ENCODE assay signal across 20 cellular contexts in the genomic region with DNA sequence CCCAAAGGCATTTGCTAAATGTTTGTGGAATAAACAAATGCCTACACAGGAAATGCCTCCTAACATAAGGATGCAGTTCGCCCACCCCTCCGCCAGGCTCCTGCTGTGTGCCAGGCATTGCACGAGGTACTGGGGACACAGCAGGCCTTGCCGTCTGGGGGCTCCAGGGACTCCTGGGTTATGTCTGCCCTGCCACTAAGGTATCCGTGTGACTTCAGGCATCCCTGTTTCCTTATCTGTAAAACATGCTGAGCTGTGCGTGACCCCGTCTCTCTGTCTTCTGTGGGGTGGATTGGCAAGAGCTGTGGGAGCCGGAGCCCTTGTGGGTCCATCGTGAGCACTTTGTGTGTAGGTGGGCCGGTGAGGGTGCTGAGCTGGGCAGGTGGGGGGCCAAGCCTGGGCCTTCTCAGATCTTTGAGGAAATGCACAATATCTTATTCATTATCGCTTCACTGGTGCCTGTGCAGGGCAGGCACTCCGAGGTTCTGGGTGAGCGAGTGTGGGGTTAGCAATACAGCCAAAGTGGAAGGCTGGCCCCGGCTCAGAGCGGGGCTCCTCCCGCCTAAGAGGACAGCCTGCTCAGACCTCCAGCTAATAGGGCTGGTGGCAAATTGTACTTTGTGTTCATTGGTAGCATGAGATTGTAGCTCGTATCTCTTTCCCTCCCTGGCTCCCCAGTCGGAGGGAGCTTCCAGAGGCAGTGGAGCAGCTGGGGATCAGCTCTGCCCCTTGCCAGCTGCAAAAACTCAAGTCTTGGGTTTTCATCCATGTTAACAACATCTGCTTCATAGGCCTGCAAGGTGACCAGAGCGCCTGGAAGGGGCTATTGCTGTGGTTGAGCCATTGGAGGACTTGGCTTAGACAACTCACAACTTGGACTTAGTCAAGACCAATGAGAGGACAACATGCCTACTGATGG.
A peak's percentile ranks its signal among the peaks of the same experiment; 100 is the strongest.
DNase-seq lines count a peak whose midpoint lies in the region; ATAC-seq and TF ChIP-seq lines count a peak whose summit lies in the region.
"Had no signal": no experiment of that assay in that cellular context is flagged by ENCODE, and none has a peak within 500 bp of the region (broad histone marks: within the 10 kb centered on the region; RNA-seq: fewer than 3 reads in every experiment).

No MANE protein-coding gene starts in this region.

- peaks cover 75% of the 10 kb centered on the region for H3K4me1 Mint-ChIP-seq in neural crest cell
- H3K4me1 Mint-ChIP-seq: activated CD8-positive, alpha-beta memory T cell treated with anti-CD3 and anti-CD28 coated beads, Interleukin-2, amount 10 ng/mL, durations not matched to agents 7 days and 5 days; CD4-positive, alpha-beta memory T cell had no signal

- H3K4me1 ChIP-seq in NT2/D1 (ENCODE audit: insufficient read depth, insufficient read length), result peaks cover 48% of the 10 kb centered on the region

- no peaks in the 10 kb centered on the region for H3K27me3 Mint-ChIP-seq in neural crest cell (ENCODE audit: low read depth)

- no peak for TF ChIP-seq POLR2A in lower leg skin (IDR thresholded peaks at IDR 0.05)

- intact Hi-C loops in lower leg skin (cut with DNase I; ENCODE audit: low total_unique reads), result no loop called here

- H3K36me3 Mint-ChIP-seq in neural crest cell (ENCODE audit: low read depth), result no peaks in the 10 kb centered on the region
- H3K36me3 Mint-ChIP-seq: activated CD8-positive, alpha-beta memory T cell treated with anti-CD3 and anti-CD28 coated beads, Interleukin-2, amount 10 ng/mL, durations not matched to agents 7 days and 5 days; CD4-positive, alpha-beta memory T cell had no signal

- no peaks in the 10 kb centered on the region for H3K9me3 Mint-ChIP-seq in neural crest cell

- no peaks in the 10 kb centered on the region for H3K9me3 ChIP-seq in NT2/D1 (ENCODE audit: insufficient read depth, low read length)
- H3K9me3 ChIP-seq: right lobe of liver had no signal

- no peak for ATAC-seq in GM21526 (IDR thresholded peaks at IDR 0.05; ENCODE audit: low FRiP score, unreplicated experiment)
- ATAC-seq: activated CD4-positive, CD25-positive, alpha-beta regulatory T cell treated with anti-CD3 and anti-CD28 coated beads, Interleukin-2, amount 50 U/mL, for 24 hours; activated CD8-positive, alpha-beta memory T cell treated with anti-CD3 and anti-CD28 coated beads, Interleukin-2, amount 10 ng/mL, durations not matched to agents 7 days and 5 days; right lobe of liver; stimulated activated naive CD8-positive, alpha-beta T cell treated with anti-CD3 and anti-CD28 coated beads, Interleukin-15, Interleukin-2, amounts not matched to agents 100 U/mL and 50 U/mL, for 24 hours had no signal

- H3K4me3 Mint-ChIP-seq in neural crest cell, result peak overlapping the region; percentile 15
- H3K4me3 Mint-ChIP-seq: activated CD8-positive, alpha-beta memory T cell treated with anti-CD3 and anti-CD28 coated beads, Interleukin-2, amount 10 ng/mL, durations not matched to agents 7 days and 5 days; CD4-positive, alpha-beta memory T cell had no signal

- H3K4me3 ChIP-seq in NT2/D1 (ENCODE audit: insufficient read length, low read depth), result no peak overlapping the region
- no peak overlapping the region for H3K4me3 ChIP-seq in fibroblast of villous mesenchyme (ENCODE audit: low read depth, low read length)
- H3K4me3 ChIP-seq in lower leg skin (ENCODE audit: low read depth, poor library complexity, severe bottlenecking), result no peak overlapping the region
- H3K4me3 ChIP-seq: right lobe of liver had no signal

- WGBS in lower leg skin, 2 donors, result 75 to 90% methylated on average over 19 of the region's 19 CpGs

- peak; percentile 23 for DNase-seq in EH (ENCODE audit: low read depth)
- no peak for DNase-seq in NT2/D1 (ENCODE audit: low read depth, low spot score)
- peak; percentile 51 for DNase-seq in fibroblast of villous mesenchyme (ENCODE audit: low read depth)
- no peak for DNase-seq in neural crest cell (ENCODE audit: low read depth, low spot score)
- DNase-seq in HuH-7 (ENCODE audit: low spot score), result no peak
- no peak for DNase-seq in lower leg skin (ENCODE audit: low spot score in 2 of 2)
- DNase-seq in activated gamma-delta T cell (lab: John Stamatoyannopoulos, UW), result no peak
- DNase-seq: activated CD8-positive, alpha-beta memory T cell treated with anti-CD3 and anti-CD28 coated beads, Interleukin-2, amount 10 ng/mL, durations not matched to agents 7 days and 5 days; amniotic stem cell; CD4-positive, alpha-beta memory T cell; cerebellar nuclear complex; DMS79; effector memory CD4-positive, alpha-beta T cell; midbrain; NCI-H2171; stimulated activated CD4-positive, alpha-beta T cell treated with anti-CD3 and anti-CD28 coated beads, Interleukin-1b, Interleukin-23, amount 100 ng/mL, for 48 hours; stimulated activated naive CD8-positive, alpha-beta T cell treated with anti-CD3 and anti-CD28 coated beads, Interleukin-15, Interleukin-2, amounts not matched to agents 100 U/mL and 50 U/mL, for 24 hours had no signal

- H3K9ac ChIP-seq in NT2/D1 (ENCODE audit: insufficient read length, low read depth), result peak overlapping the region; percentile 43

- H3K36me3 ChIP-seq in NT2/D1 (ENCODE audit: insufficient read depth, insufficient read length, low read length), result peaks cover 21% of the 10 kb centered on the region
- H3K36me3 ChIP-seq: right lobe of liver had no signal

- peak; percentile 29 for TF ChIP-seq CTCF in fibroblast of villous mesenchyme (IDR thresholded peaks at IDR 0.05; ENCODE audit: insufficient read depth, low read depth, low read length)
- no peak for TF ChIP-seq CTCF in neural crest cell (conservative IDR thresholded peaks at IDR 0.05)
- no peak for TF ChIP-seq CTCF in lower leg skin (IDR thresholded peaks at IDR 0.05)

- no peaks in the 10 kb centered on the region for H3K27me3 ChIP-seq in NT2/D1 (ENCODE audit: insufficient read depth, insufficient read length)
- H3K27me3 ChIP-seq: right lobe of liver had no signal

- H3K27ac Mint-ChIP-seq in neural crest cell (ENCODE audit: unreplicated experiment), result no peak overlapping the region
- H3K27ac Mint-ChIP-seq: activated CD8-positive, alpha-beta memory T cell treated with anti-CD3 and anti-CD28 coated beads, Interleukin-2, amount 10 ng/mL, durations not matched to agents 7 days and 5 days had no signal

Comparison
In these comparisons a context has a peak if more than half of its experiments do, and no peak if none do; other contexts are left out.
1. DNase-seq: peak in EH (single experiment) and fibroblast of villous mesenchyme (single experiment); none in NT2/D1 (single experiment), neural crest cell (single experiment), HuH-7 (single experiment), lower leg skin (0 of 2) and activated gamma-delta T cell (single experiment).